ENCODE assay signal across 18 cellular contexts in the genomic region with DNA sequence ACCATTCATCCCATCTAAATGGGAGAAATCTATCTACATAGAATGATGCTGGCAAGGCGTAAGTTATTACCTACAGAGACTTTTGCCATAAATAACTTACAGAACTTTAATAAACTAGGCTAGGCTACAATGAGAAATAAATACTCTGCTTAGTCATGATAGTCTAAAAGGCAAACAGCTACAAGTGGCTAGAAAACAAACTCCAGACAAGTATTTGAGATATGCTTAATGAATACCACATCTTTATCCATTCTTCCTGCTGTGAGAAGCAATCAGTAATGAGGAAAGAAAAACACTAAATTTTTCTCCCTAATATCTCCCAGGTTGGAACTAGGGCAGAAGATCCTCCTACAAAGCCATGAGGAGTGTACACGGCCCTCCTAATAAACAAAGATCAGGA.
DNase-seq lines count a peak whose midpoint lies in the region; TF ChIP-seq lines count a peak whose summit lies in the region.
"Had no signal": no experiment of that assay in that cellular context is flagged by ENCODE, and none has a peak within 500 bp of the region (broad histone marks: within the 10 kb centered on the region; RNA-seq: fewer than 3 reads in every experiment).

No MANE protein-coding gene starts in this region.

- no peaks in the 10 kb centered on the region for H4K20me1 ChIP-seq in BLaER1
- H4K20me1 ChIP-seq in smooth muscle cell (ENCODE audit: low read depth), result no peaks in the 10 kb centered on the region

- H3K9ac ChIP-seq in BLaER1 (no peak overlapping the region), endodermal cell (ENCODE audit: extremely low read depth, low read length, poor library complexity, severe bottlenecking) (no peak overlapping the region), smooth muscle cell (ENCODE audit: low read depth) (no peak overlapping the region)

- H3K4me3 ChIP-seq in BLaER1, result no peak overlapping the region
- peak overlapping the region; percentile 36 for H3K4me3 ChIP-seq in endodermal cell (ENCODE audit: low read length)
- H3K4me3 ChIP-seq in smooth muscle cell, result no peak overlapping the region
- H3K4me3 ChIP-seq: GM12878, GM23338 had no signal

- no peaks in the 10 kb centered on the region for H3K9me3 ChIP-seq in BLaER1
- H3K9me3 ChIP-seq in endodermal cell (ENCODE audit: control insufficient read depth, low read length), result no peaks in the 10 kb centered on the region
- H3K9me3 ChIP-seq in smooth muscle cell (replicated peaks; ENCODE audit: low read depth), result no peaks in the 10 kb centered on the region

- no peaks in the 10 kb centered on the region for H3K36me3 Mint-ChIP-seq in endodermal cell (ENCODE audit: low read depth)
- H3K36me3 Mint-ChIP-seq: CD4-positive, alpha-beta memory T cell had no signal

- H3K4me2 ChIP-seq in BLaER1, result peak overlapping the region; percentile 49
- peak overlapping the region; percentile 48 for H3K4me2 ChIP-seq in smooth muscle cell
- H3K4me2 ChIP-seq: GM23338 had no signal

- WGBS in endodermal cell (ENCODE audit: insufficient coverage in 1 of 2, insufficient read length in 1 of 2), 2 experiments, result 83 to 96% methylated on average over 1 to 2 of the region's 2 CpGs
- 80% methylated on average over 2 of the region's 2 CpGs for WGBS in smooth muscle cell (ENCODE audit: low lambda C conversion rate)

- no peaks in the 10 kb centered on the region for H3K79me2 ChIP-seq in smooth muscle cell (ENCODE audit: low read depth)

- H3K27ac ChIP-seq in BLaER1, result no peak overlapping the region
- H3K27ac ChIP-seq in endodermal cell (ENCODE audit: low read depth, low read length), result no peak overlapping the region
- peak overlapping the region; percentile 18 for H3K27ac ChIP-seq in smooth muscle cell (ENCODE audit: low read depth)

- H3K27ac Mint-ChIP-seq in endodermal cell, result no peak overlapping the region
- H3K27ac Mint-ChIP-seq: B cell; CD4-positive, alpha-beta memory T cell; GM23338; H9 had no signal

- no peaks in the 10 kb centered on the region for H3K27me3 Mint-ChIP-seq in endodermal cell (ENCODE audit: insufficient read depth)
- H3K27me3 Mint-ChIP-seq: B cell; CD4-positive, alpha-beta memory T cell had no signal

- no peaks in the 10 kb centered on the region for H3F3A ChIP-seq in smooth muscle cell (ENCODE audit: low read depth)

- no peak overlapping the region for H3K4me3 Mint-ChIP-seq in endodermal cell
- H3K4me3 Mint-ChIP-seq: B cell; CD4-positive, alpha-beta memory T cell; GM23338; H9 had no signal

- DNase-seq in DMS53 (lab: John Stamatoyannopoulos, UW), result peak; percentile 45
- DNase-seq in endodermal cell, result no peak
- DNase-seq in smooth muscle cell (lab: John Stamatoyannopoulos, UW; ENCODE audit: unreplicated experiment), result no peak
- DNase-seq in activated CD4-positive, alpha-beta T cell treated with anti-CD3 and anti-CD28 coated beads, Interleukin-2, amount 50 U/mL, for 4 hours, result no peak
- DNase-seq in NCI-H1092 treated with DMSO at 0.1 percent for 48 hours (lab: John Stamatoyannopoulos, UW), result no peak
- DNase-seq in NCI-H2029 (lab: John Stamatoyannopoulos, UW), result no peak
- DNase-seq: C1 segment of cervical spinal cord; Calu3; CD4-positive, alpha-beta memory T cell; COR-L47; DMS79; EL; GDM1; H9 had no signal

- no peak overlapping the region for H2AFZ ChIP-seq in smooth muscle cell (ENCODE audit: low read depth)
- H2AFZ ChIP-seq: GM23338 had no signal

- H3K4me1 ChIP-seq in BLaER1 (peaks cover 13% of the 10 kb centered on the region), endodermal cell (ENCODE audit: control insufficient read depth, insufficient read depth, low read length) (peaks cover 7% of the 10 kb centered on the region), smooth muscle cell (ENCODE audit: low read depth) (no peaks in the 10 kb centered on the region)

- no peaks in the 10 kb centered on the region for H3K9me3 Mint-ChIP-seq in endodermal cell
- H3K9me3 Mint-ChIP-seq: GM23338 had no signal

- H3K4me1 Mint-ChIP-seq in endodermal cell, result peaks cover 19% of the 10 kb centered on the region
- H3K4me1 Mint-ChIP-seq: B cell; CD4-positive, alpha-beta memory T cell had no signal

- TF ChIP-seq CTCF in endodermal cell (conservative IDR thresholded peaks at IDR 0.05) (no peak), smooth muscle cell (IDR thresholded peaks at IDR 0.05; ENCODE audit: borderline replicate concordance, insufficient read depth, poor library complexity, severe bottlenecking) (no peak)

- H3K36me3 ChIP-seq in BLaER1 (no peaks in the 10 kb centered on the region), endodermal cell (ENCODE audit: control insufficient read depth, insufficient read depth, low read length) (no peaks in the 10 kb centered on the region), smooth muscle cell (ENCODE audit: low read depth) (no peaks in the 10 kb centered on the region)

- H3K27me3 ChIP-seq in BLaER1 (no peaks in the 10 kb centered on the region), endodermal cell (ENCODE audit: control insufficient read depth, insufficient read depth, low read length, poor library complexity, severe bottlenecking) (no peaks in the 10 kb centered on the region), smooth muscle cell (ENCODE audit: low read depth) (no peaks in the 10 kb centered on the region)
